15 cellular contexts compared by ENCODE assay signal in genomic region chr11:12243511-12243910, GRCh38.
DNase-seq lines count a peak whose midpoint lies in the region; ATAC-seq, FAIRE-seq and TF ChIP-seq lines count a peak whose summit lies in the region.
"Had no signal": no experiment of that assay in that cellular context is flagged by ENCODE, and none has a peak within 500 bp of the region (broad histone marks: within the 10 kb centered on the region; RNA-seq: fewer than 3 reads in every experiment).

No MANE protein-coding gene starts in this region.

- H3K27ac Mint-ChIP-seq in activated naive CD8-positive, alpha-beta T cell, result peak overlapping the region; percentile 69
- H3K27ac Mint-ChIP-seq in activated naive CD8-positive, alpha-beta T cell treated with anti-CD3 and anti-CD28 coated beads, Interleukin-2, amount 50 U/mL, for 24 hours, result no peak overlapping the region

- TF ChIP-seq CTCF in thoracic aorta (IDR thresholded peaks at IDR 0.05) (no peak), RWPE1 (conservative IDR thresholded peaks at IDR 0.05; ENCODE audit: low read depth) (no peak)

- peaks cover 65 to 100% of the 10 kb centered on the region in 2 donors for H3K4me1 ChIP-seq in thoracic aorta (ENCODE audit: control insufficient read depth in 1 of 2, low read depth in 2 of 2)

- H3K27me3 ChIP-seq in thoracic aorta (replicated peaks; ENCODE audit: insufficient read depth), result no peaks in the 10 kb centered on the region
- H3K27me3 ChIP-seq: heart left ventricle, suprapubic skin had no signal

- ATAC-seq in activated naive CD8-positive, alpha-beta T cell treated with anti-CD3 and anti-CD28 coated beads, Interleukin-2, amount 50 U/mL, for 24 hours, result no peak
- ATAC-seq in thoracic aorta (ENCODE audit: insufficient number of reproducible peaks, low FRiP score, low read depth), result no peak

- H3K36me3 ChIP-seq in thoracic aorta, result peaks cover 66% of the 10 kb centered on the region

- no peak overlapping the region for H3K4me3 ChIP-seq in thoracic aorta
- H3K4me3 ChIP-seq: heart left ventricle, suprapubic skin had no signal

- CTCF ChIA-PET in RWPE1 (lab: Yijun Ruan, JAX), result interaction anchor here (0.6 to 1.7 kb wide), 2 partner anchors 197 to 441 kb away, joined by 3 to 4 read pairs; no protein-coding TSS in a partner anchor

- no peak for DNase-seq in activated naive CD8-positive, alpha-beta T cell treated with anti-CD3 and anti-CD28 coated beads, Interleukin-2, amount 50 U/mL, for 24 hours
- peak; percentile 93 for DNase-seq in NCI-H446 treated with DMSO at 0.1 percent for 48 hours (lab: John Stamatoyannopoulos, UW)
- DNase-seq in cerebellar cortex (ENCODE audit: low spot score), result peak; percentile 84
- no peak for DNase-seq in thoracic aorta (ENCODE audit: low spot score)
- DNase-seq in H54 (ENCODE audit: insufficient read length, low spot score), result no peak
- DNase-seq in EL, result no peak
- no peak for DNase-seq in RWPE1 (ENCODE audit: low spot score)
- DNase-seq: amniotic stem cell, heart left ventricle, NCI-H226, SW 1271 had no signal

- H3K27ac ChIP-seq in thoracic aorta, result peak overlapping the region; percentile 95 to 98
- H3K27ac ChIP-seq in RWPE1, result no peak overlapping the region
- H3K27ac ChIP-seq: parathyroid adenoma, suprapubic skin had no signal

- no peak overlapping the region for H3K4me3 Mint-ChIP-seq in activated naive CD8-positive, alpha-beta T cell
- H3K4me3 Mint-ChIP-seq in activated naive CD8-positive, alpha-beta T cell treated with anti-CD3 and anti-CD28 coated beads, Interleukin-2, amount 50 U/mL, for 24 hours, result no peak overlapping the region

- no peak for TF ChIP-seq POLR2A in H54 (IDR thresholded peaks at IDR 0.05; ENCODE audit: low read depth, low read length)

- H3K9me3 Mint-ChIP-seq in activated naive CD8-positive, alpha-beta T cell (ENCODE audit: low read depth), result no peaks in the 10 kb centered on the region
- H3K9me3 Mint-ChIP-seq in activated naive CD8-positive, alpha-beta T cell treated with anti-CD3 and anti-CD28 coated beads, Interleukin-2, amount 50 U/mL, for 24 hours, result no peaks in the 10 kb centered on the region

- no peaks in the 10 kb centered on the region for H3K9me3 ChIP-seq in thoracic aorta
- H3K9me3 ChIP-seq: heart left ventricle, suprapubic skin had no signal

- FAIRE-seq in H54 (lab: Jason Lieb, UNC), result no peak
- FAIRE-seq: endometrium had no signal

- H3K4me1 Mint-ChIP-seq in activated naive CD8-positive, alpha-beta T cell (ENCODE audit: low read depth), result peaks cover 31% of the 10 kb centered on the region
- H3K4me1 Mint-ChIP-seq in activated naive CD8-positive, alpha-beta T cell treated with anti-CD3 and anti-CD28 coated beads, Interleukin-2, amount 50 U/mL, for 24 hours, result peaks cover 21% of the 10 kb centered on the region

- POLR2A ChIA-PET in RWPE1 (lab: Yijun Ruan, JAX; ENCODE audit: low non-redundant PET), result no interaction called here

- H3K36me3 Mint-ChIP-seq in activated naive CD8-positive, alpha-beta T cell, result no peaks in the 10 kb centered on the region
- peaks cover 22% of the 10 kb centered on the region for H3K36me3 Mint-ChIP-seq in activated naive CD8-positive, alpha-beta T cell treated with anti-CD3 and anti-CD28 coated beads, Interleukin-2, amount 50 U/mL, for 24 hours (ENCODE audit: low read depth)

- H3K27me3 Mint-ChIP-seq in activated naive CD8-positive, alpha-beta T cell, result no peaks in the 10 kb centered on the region
- no peaks in the 10 kb centered on the region for H3K27me3 Mint-ChIP-seq in activated naive CD8-positive, alpha-beta T cell treated with anti-CD3 and anti-CD28 coated beads, Interleukin-2, amount 50 U/mL, for 24 hours

Comparison
In these comparisons a context has a peak if more than half of its experiments do, and no peak if none do; other contexts are left out.
1. DNase-seq: peak in NCI-H446 treated with DMSO at 0.1 percent for 48 hours (single experiment) and cerebellar cortex (single experiment); none in activated naive CD8-positive, alpha-beta T cell treated with anti-CD3 and anti-CD28 coated beads, Interleukin-2, amount 50 U/mL, for 24 hours (single experiment), thoracic aorta (single experiment), H54 (single experiment), EL (single experiment) and RWPE1 (single experiment).